Comparison of ENCODE assay signal across 1 cellular context in genomic region chr1:6157528-6158174, GRCh38.
TF ChIP-seq lines count a peak whose summit lies in the region.

No MANE protein-coding gene starts in this region.

TF ChIP-seq in HEK293, 187 proteins besides CTCF, POLR2A, EP300 and RAD21 (continued from another document):
- TF ChIP-seq, protein P1, sequence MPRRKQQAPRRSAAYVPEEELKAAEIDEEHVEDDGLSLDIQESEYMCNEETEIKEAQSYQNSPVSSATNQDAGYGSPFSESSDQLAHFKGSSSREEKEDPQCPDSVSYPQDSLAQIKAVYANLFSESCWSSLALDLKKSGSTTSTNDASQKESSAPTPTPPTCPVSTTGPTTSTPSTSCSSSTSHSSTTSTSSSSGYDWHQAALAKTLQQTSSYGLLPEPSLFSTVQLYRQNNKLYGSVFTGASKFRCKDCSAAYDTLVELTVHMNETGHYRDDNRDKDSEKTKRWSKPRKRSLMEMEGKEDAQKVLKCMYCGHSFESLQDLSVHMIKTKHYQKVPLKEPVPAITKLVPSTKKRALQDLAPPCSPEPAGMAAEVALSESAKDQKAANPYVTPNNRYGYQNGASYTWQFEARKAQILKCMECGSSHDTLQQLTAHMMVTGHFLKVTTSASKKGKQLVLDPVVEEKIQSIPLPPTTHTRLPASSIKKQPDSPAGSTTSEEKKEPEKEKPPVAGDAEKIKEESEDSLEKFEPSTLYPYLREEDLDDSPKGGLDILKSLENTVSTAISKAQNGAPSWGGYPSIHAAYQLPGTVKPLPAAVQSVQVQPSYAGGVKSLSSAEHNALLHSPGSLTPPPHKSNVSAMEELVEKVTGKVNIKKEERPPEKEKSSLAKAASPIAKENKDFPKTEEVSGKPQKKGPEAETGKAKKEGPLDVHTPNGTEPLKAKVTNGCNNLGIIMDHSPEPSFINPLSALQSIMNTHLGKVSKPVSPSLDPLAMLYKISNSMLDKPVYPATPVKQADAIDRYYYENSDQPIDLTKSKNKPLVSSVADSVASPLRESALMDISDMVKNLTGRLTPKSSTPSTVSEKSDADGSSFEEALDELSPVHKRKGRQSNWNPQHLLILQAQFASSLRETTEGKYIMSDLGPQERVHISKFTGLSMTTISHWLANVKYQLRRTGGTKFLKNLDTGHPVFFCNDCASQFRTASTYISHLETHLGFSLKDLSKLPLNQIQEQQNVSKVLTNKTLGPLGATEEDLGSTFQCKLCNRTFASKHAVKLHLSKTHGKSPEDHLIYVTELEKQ (tag by site-specific recombination; IDR thresholded peaks at IDR 0.05; ENCODE audit: borderline replicate concordance) = peak; percentile 70
- TF ChIP-seq ZNF639 (tag by site-specific recombination; IDR thresholded peaks at IDR 0.05) (peak; percentile 34; the same call in 1 of the 2 replicates), MYNN (tag by site-specific recombination; IDR thresholded peaks at IDR 0.05; ENCODE audit: borderline replicate concordance) (no peak), ZNF266 (tag by site-specific recombination; IDR thresholded peaks at IDR 0.05; ENCODE audit: low read depth) (no peak), OSR2 (tag by site-specific recombination; IDR thresholded peaks at IDR 0.05) (no peak), ZIC2 (tag by site-specific recombination; IDR thresholded peaks at IDR 0.05) (peak; percentile 98), ZNF776 (tag by site-specific recombination; IDR thresholded peaks at IDR 0.05; ENCODE audit: borderline replicate concordance) (no peak), ZNF404 (tag by site-specific recombination; IDR thresholded peaks at IDR 0.05) (no peak), ZNF514 (tag by site-specific recombination; IDR thresholded peaks at IDR 0.05) (no peak), ZNF692 (tag by site-specific recombination; IDR thresholded peaks at IDR 0.05) (0 out of 2 replicates have a peak, but pooled peaks have one; percentile 14), ZNF645 (tag by site-specific recombination; IDR thresholded peaks at IDR 0.05) (no peak), ZNF24 (tag by site-specific recombination; IDR thresholded peaks at IDR 0.05) (peak; percentile 99), ZFP37 (tag by site-specific recombination; IDR thresholded peaks at IDR 0.05) (0 out of 2 replicates have a peak, but pooled peaks have one; percentile 26), ZNF239 (tag by site-specific recombination; IDR thresholded peaks at IDR 0.05) (no peak), PRDM10 (tag by site-specific recombination; IDR thresholded peaks at IDR 0.05) (no peak), GLIS1 (tag by site-specific recombination; IDR thresholded peaks at IDR 0.05) (peak; percentile 84)
